ENCODE assay signal across 16 cellular contexts in genomic region chr10:15814565-15814964, GRCh38.
"Had no signal": no experiment of that assay in that cellular context is flagged by ENCODE, and none has a peak within 500 bp of the region (broad histone marks: within the 10 kb centered on the region; RNA-seq: fewer than 3 reads in every experiment).

No MANE protein-coding gene starts in this region.

- H3K4me3 ChIP-seq: adrenal gland had no signal

- DNase-seq: activated CD4-positive, alpha-beta T cell treated with anti-CD3 and anti-CD28 coated beads for 48 hours; activated effector memory CD4-positive, alpha-beta T cell treated with Interleukin-2 at 50 U/mL for 16 hours; adrenal gland; hypothalamus; kidney; left ventricle myocardium superior; mesenchymal stem cell; nucleus accumbens; stimulated activated CD4-positive, alpha-beta T cell treated with anti-CD3 and anti-CD28 coated beads, Interleukin-15, amount 100 ng/mL, for 24 hours; stimulated activated CD4-positive, alpha-beta T cell treated with anti-CD3 and anti-CD28 coated beads, Interleukin-4, amount 100 ng/mL, for 1 hour; stimulated activated naive CD8-positive, alpha-beta T cell treated with anti-CD3 and anti-CD28 coated beads, Interleukin-15, Interleukin-2, amounts not matched to agents 100 U/mL and 50 U/mL, for 24 hours; T-helper 17 cell had no signal

- H3K36me3 Mint-ChIP-seq: WTC11 had no signal

- H3K27ac Mint-ChIP-seq: activated naive CD4-positive, alpha-beta T cell treated with anti-CD3 and anti-CD28 coated beads, Interleukin-2, amount 50 U/mL, for 24 hours; natural killer cell treated with Interleukin-12 subunit alpha and Interleukin-12 subunit beta and Interleukin-15 and Interleukin-18, amount 100 ng/mL, for 72 hours; type B pancreatic cell; WTC11 had no signal

- ATAC-seq: left ventricle myocardium superior; natural killer cell treated with Interleukin-12 subunit alpha and Interleukin-12 subunit beta and Interleukin-15 and Interleukin-18, amount 100 ng/mL, for 72 hours; stimulated activated naive CD8-positive, alpha-beta T cell treated with anti-CD3 and anti-CD28 coated beads, Interleukin-15, Interleukin-2, amounts not matched to agents 100 U/mL and 50 U/mL, for 24 hours; T-helper 17 cell; WTC11 had no signal

- H3K9me3 Mint-ChIP-seq: activated naive CD4-positive, alpha-beta T cell treated with anti-CD3 and anti-CD28 coated beads, Interleukin-2, amount 50 U/mL, for 24 hours; natural killer cell treated with Interleukin-12 subunit alpha and Interleukin-12 subunit beta and Interleukin-15 and Interleukin-18, amount 100 ng/mL, for 72 hours; type B pancreatic cell; WTC11 had no signal

- H3K4me1 Mint-ChIP-seq: WTC11 had no signal

- H3K27me3 Mint-ChIP-seq: activated naive CD4-positive, alpha-beta T cell treated with anti-CD3 and anti-CD28 coated beads, Interleukin-2, amount 50 U/mL, for 24 hours; natural killer cell treated with Interleukin-12 subunit alpha and Interleukin-12 subunit beta and Interleukin-15 and Interleukin-18, amount 100 ng/mL, for 72 hours; T-helper 17 cell; type B pancreatic cell had no signal

- H3K4me3 Mint-ChIP-seq: activated naive CD4-positive, alpha-beta T cell treated with anti-CD3 and anti-CD28 coated beads, Interleukin-2, amount 50 U/mL, for 24 hours; natural killer cell treated with Interleukin-12 subunit alpha and Interleukin-12 subunit beta and Interleukin-15 and Interleukin-18, amount 100 ng/mL, for 72 hours; T-helper 17 cell; type B pancreatic cell; WTC11 had no signal
